21 cellular contexts compared by ENCODE assay signal in genomic region chr7:3172768-3173280, GRCh38.
DNase-seq lines count a peak whose midpoint lies in the region; ATAC-seq, FAIRE-seq and TF ChIP-seq lines count a peak whose summit lies in the region.
"Had no signal": no experiment of that assay in that cellular context is flagged by ENCODE, and none has a peak within 500 bp of the region (broad histone marks: within the 10 kb centered on the region; RNA-seq: fewer than 3 reads in every experiment).

No MANE protein-coding gene starts in this region.

- H3K36me3 ChIP-seq in HepG2 (replicated peaks in 1 of 2; ENCODE audit: control insufficient read depth in 1 of 2, insufficient read depth in 2 of 2, low read length in 2 of 2) (no peaks in the 10 kb centered on the region), right lobe of liver (no peaks in the 10 kb centered on the region), lower lobe of right lung (no peaks in the 10 kb centered on the region)

- no peak overlapping the region for H3K9ac ChIP-seq in HepG2 (ENCODE audit: insufficient read depth, low read depth, low read length)
- H3K9ac ChIP-seq: GM23248 had no signal

- ATAC-seq in HepG2 = peak; percentile 38; the same call in 1 of the 3 replicates
- ATAC-seq in right lobe of liver = no peak
- ATAC-seq in WTC11 = no peak
- no peak for ATAC-seq in lower lobe of right lung
- no peak for ATAC-seq in HG02571 (IDR thresholded peaks at IDR 0.05; ENCODE audit: unreplicated experiment)
- ATAC-seq: GM12878, HCT116 had no signal

- FAIRE-seq in HepG2 (lab: Jason Lieb, UNC) (no peak), urothelium cell line (lab: Jason Lieb, UNC) (peak; percentile 90)
- FAIRE-seq: GM12878, GM19239 had no signal

- no peaks in the 10 kb centered on the region for H3K27me3 ChIP-seq in HepG2 (ENCODE audit: control insufficient read depth in 1 of 2, insufficient read depth in 2 of 2, low read length in 2 of 2)
- H3K27me3 ChIP-seq in right lobe of liver = no peaks in the 10 kb centered on the region
- H3K27me3 ChIP-seq in lower lobe of right lung (ENCODE audit: low read depth) = peaks cover 21% of the 10 kb centered on the region

- TF ChIP-seq RAD21 in HepG2 (CRISPR knock-in tag; IDR thresholded peaks at IDR 0.05) = no peak

- H3K36me3 Mint-ChIP-seq in WTC11 = peaks cover 12% of the 10 kb centered on the region
- H3K36me3 Mint-ChIP-seq: CD4-positive, alpha-beta memory T cell had no signal

- no peaks in the 10 kb centered on the region; the same call in 1 of the 2 replicates for H3K27me3 Mint-ChIP-seq in WTC11 (ENCODE audit: low read depth)

- H3K9me3 ChIP-seq in HepG2 (ENCODE audit: low read length) (no peaks in the 10 kb centered on the region), right lobe of liver (no peaks in the 10 kb centered on the region), lower lobe of right lung (no peaks in the 10 kb centered on the region)

- DNase-seq in HepG2 (ENCODE audit: low spot score) = peak; percentile 74
- DNase-seq in right lobe of liver = no peak
- no peak for DNase-seq in WTC11 (ENCODE audit: low spot score)
- peak; percentile 25 for DNase-seq in lower lobe of right lung
- DNase-seq in urothelium cell line (ENCODE audit: low spot score) = no peak
- no peak for DNase-seq in NCI-H526 (lab: John Stamatoyannopoulos, UW)
- DNase-seq in middle frontal gyrus (ENCODE audit: extremely low spot score, low spot score) = no peak
- DNase-seq: C1 segment of cervical spinal cord; Calu3; CD4-positive, alpha-beta memory T cell; COR-L47; DMS79; EL; GDM1; GM23248; H9; HFFc6 had no signal

- BruUV-seq in HepG2 (replicated peaks; lab: Mats Ljungman, UMichigan) = no TSS peak

- 12% methylated on average over 7 of the region's 7 CpGs for WGBS in HepG2 (ENCODE audit: low lambda C conversion rate)
- WGBS in right lobe of liver (ENCODE audit: insufficient coverage, low coverage, low lambda C conversion rate, missing lambda C conversion rate) = 41% methylated on average over 5 of the region's 7 CpGs

- TF ChIP-seq POLR2A in HepG2 (IDR thresholded peaks at IDR 0.05; ENCODE audit: insufficient read depth in 1 of 2, low read depth in 2 of 2, low read length in 2 of 2) (no peak), right lobe of liver (IDR thresholded peaks at IDR 0.05) (no peak)

- CTCF ChIA-PET in HepG2 (lab: Yijun Ruan, JAX; ENCODE audit: low intra/inter-chr PET ratio, low total read pairs) (no interaction called here), WTC11 (lab: Charles Lee) (interaction anchor here (0.6 to 1.7 kb wide), 3 partner anchors 10 to 227 kb away, joined by 4 read pairs; no protein-coding TSS in a partner anchor)

- H3K79me2 ChIP-seq in HepG2 (ENCODE audit: insufficient read depth, low read length) = no peaks in the 10 kb centered on the region

- POLR2A ChIA-PET in HepG2 (lab: Yijun Ruan, JAX) = no interaction called here
- POLR2A ChIA-PET in WTC11 (lab: Charles Lee) = no interaction called here

- no peak overlapping the region for H3K4me3 Mint-ChIP-seq in WTC11
- H3K4me3 Mint-ChIP-seq: CD4-positive, alpha-beta memory T cell; H9; HFFc6 had no signal

- no peak for TF ChIP-seq CTCF in HepG2 (CRISPR knock-in tag; IDR thresholded peaks at IDR 0.05)
- no peak for TF ChIP-seq CTCF in right lobe of liver (IDR thresholded peaks at IDR 0.05)
- TF ChIP-seq CTCF in WTC11 (IDR thresholded peaks at IDR 0.05) = no peak
- no peak for TF ChIP-seq CTCF in lower lobe of right lung (IDR thresholded peaks at IDR 0.05)

- H3K4me3 ChIP-seq in HepG2 (replicated peaks in 1 of 3; ENCODE audit: insufficient read depth in 1 of 3, low read depth in 2 of 3, low read length in 3 of 3) (no peak overlapping the region), right lobe of liver (no peak overlapping the region), lower lobe of right lung (no peak overlapping the region)
- H3K4me3 ChIP-seq: GM12878, GM23248 had no signal

- intact Hi-C loops in HepG2 (cut with micrococcal nuclease; ENCODE audit: unreplicated experiment) (no loop called here), right lobe of liver (cut with DNase I) (no loop called here), lower lobe of right lung (cut with DNase I) (no loop called here)

- H3K9me3 Mint-ChIP-seq in WTC11 = peaks cover 25% of the 10 kb centered on the region

- H3K4me1 Mint-ChIP-seq in WTC11 = peaks cover 29% of the 10 kb centered on the region
- H3K4me1 Mint-ChIP-seq: CD4-positive, alpha-beta memory T cell had no signal

- TF ChIP-seq EP300 in HepG2 (IDR thresholded peaks at IDR 0.05; ENCODE audit: low read depth in 2 of 2, low read length in 2 of 2) (no peak), HepG2 (CRISPR knock-in tag; IDR thresholded peaks at IDR 0.05; ENCODE audit: borderline replicate concordance) (no peak)

- peaks cover 48% of the 10 kb centered on the region for H3K4me1 ChIP-seq in HepG2 (ENCODE audit: insufficient read depth, low read length)
- H3K4me1 ChIP-seq in right lobe of liver = no peaks in the 10 kb centered on the region
- no peaks in the 10 kb centered on the region for H3K4me1 ChIP-seq in lower lobe of right lung

- in situ Hi-C loops in HepG2 (cut with HindIII; ENCODE audit: extremely low pct_ligation_motif_present, low pct_unique_long_range_greater_than_20kb) = no loop called here

- peak overlapping the region; percentile 11; the same call in 1 of the 2 replicates for H3K4me2 ChIP-seq in HepG2 (ENCODE audit: low read depth, low read length)

- no peaks in the 10 kb centered on the region for H4K20me1 ChIP-seq in HepG2 (ENCODE audit: insufficient read depth, low read length)

- H3K27ac Mint-ChIP-seq in WTC11 = peak overlapping the region; percentile 28
- H3K27ac Mint-ChIP-seq: HFFc6 had no signal

- H3K27ac ChIP-seq in HepG2 (ENCODE audit: extremely low read length, insufficient read depth, low read length) (no peak overlapping the region), right lobe of liver (no peak overlapping the region), lower lobe of right lung (no peak overlapping the region)
- H3K27ac ChIP-seq: GM23248 had no signal

- no peak overlapping the region for H2AFZ ChIP-seq in HepG2 (ENCODE audit: low read length)
- H2AFZ ChIP-seq: GM23248 had no signal

TF ChIP-seq in HepG2, 621 proteins besides CTCF, POLR2A, EP300 and RAD21 (continues in another document):
- TF ChIP-seq ZFP82 (CRISPR knock-in tag; IDR thresholded peaks at IDR 0.05; ENCODE audit: borderline replicate concordance) (no peak), SMARCE1 (IDR thresholded peaks at IDR 0.05; ENCODE audit: borderline replicate concordance) (no peak), FOSL2 (CRISPR knock-in tag; IDR thresholded peaks at IDR 0.05) (peak; percentile 23; the same call in 1 of the 2 replicates), ZNF768 (CRISPR knock-in tag; IDR thresholded peaks at IDR 0.05) (no peak), FOXA3 (CRISPR knock-in tag; IDR thresholded peaks at IDR 0.05) (peak; percentile 61), ZNF44 (CRISPR knock-in tag; IDR thresholded peaks at IDR 0.05) (no peak)

TF ChIP-seq in WTC11, 78 proteins besides CTCF, POLR2A, EP300 and RAD21:
- TF ChIP-seq ZNF121 (CRISPR knock-in tag; IDR thresholded peaks at IDR 0.05) = no peak
- no peak for TF ChIP-seq MYBL2 (CRISPR knock-in tag; IDR thresholded peaks at IDR 0.05)
- TF ChIP-seq, protein P1, sequence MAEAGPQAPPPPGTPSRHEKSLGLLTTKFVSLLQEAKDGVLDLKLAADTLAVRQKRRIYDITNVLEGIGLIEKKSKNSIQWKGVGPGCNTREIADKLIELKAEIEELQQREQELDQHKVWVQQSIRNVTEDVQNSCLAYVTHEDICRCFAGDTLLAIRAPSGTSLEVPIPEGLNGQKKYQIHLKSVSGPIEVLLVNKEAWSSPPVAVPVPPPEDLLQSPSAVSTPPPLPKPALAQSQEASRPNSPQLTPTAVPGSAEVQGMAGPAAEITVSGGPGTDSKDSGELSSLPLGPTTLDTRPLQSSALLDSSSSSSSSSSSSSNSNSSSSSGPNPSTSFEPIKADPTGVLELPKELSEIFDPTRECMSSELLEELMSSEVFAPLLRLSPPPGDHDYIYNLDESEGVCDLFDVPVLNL (CRISPR knock-in tag; IDR thresholded peaks at IDR 0.05; ENCODE audit: borderline replicate concordance, low read depth) = no peak
- TF ChIP-seq ZSCAN18 (CRISPR knock-in tag; IDR thresholded peaks at IDR 0.05) = no peak
- TF ChIP-seq, protein P2, sequence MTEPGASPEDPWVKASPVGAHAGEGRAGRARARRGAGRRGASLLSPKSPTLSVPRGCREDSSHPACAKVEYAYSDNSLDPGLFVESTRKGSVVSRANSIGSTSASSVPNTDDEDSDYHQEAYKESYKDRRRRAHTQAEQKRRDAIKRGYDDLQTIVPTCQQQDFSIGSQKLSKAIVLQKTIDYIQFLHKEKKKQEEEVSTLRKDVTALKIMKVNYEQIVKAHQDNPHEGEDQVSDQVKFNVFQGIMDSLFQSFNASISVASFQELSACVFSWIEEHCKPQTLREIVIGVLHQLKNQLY (CRISPR knock-in tag; IDR thresholded peaks at IDR 0.05) = no peak
- no peak for TF ChIP-seq FOXJ3 (CRISPR knock-in tag; IDR thresholded peaks at IDR 0.05; ENCODE audit: borderline replicate concordance)
- TF ChIP-seq ZNF263 (CRISPR knock-in tag; IDR thresholded peaks at IDR 0.05; ENCODE audit: low read depth) = no peak
- TF ChIP-seq MXD4 (CRISPR knock-in tag; IDR thresholded peaks at IDR 0.05; ENCODE audit: borderline replicate concordance) = no peak
- TF ChIP-seq JUN (CRISPR knock-in tag; IDR thresholded peaks at IDR 0.05) = no peak
- TF ChIP-seq CDX4 (CRISPR knock-in tag; IDR thresholded peaks at IDR 0.05; ENCODE audit: borderline replicate concordance) = no peak
- no peak for TF ChIP-seq GRHL2 (CRISPR knock-in tag; IDR thresholded peaks at IDR 0.05; ENCODE audit: insufficient replicate concordance, severe bottlenecking)
- TF ChIP-seq NR2C2 (CRISPR knock-in tag; IDR thresholded peaks at IDR 0.05) = no peak
- TF ChIP-seq KAT7 (CRISPR knock-in tag; IDR thresholded peaks at IDR 0.05; ENCODE audit: borderline replicate concordance) = no peak
TF ChIP-seq in WTC11: peak in this region for 0.

Comparison
In these comparisons a context has a peak if more than half of its experiments do, and no peak if none do; other contexts are left out.
1. DNase-seq: peak in HepG2 (single experiment) and lower lobe of right lung (single experiment); none in right lobe of liver (0 of 3), WTC11 (single experiment), urothelium cell line (single experiment), NCI-H526 (0 of 2) and middle frontal gyrus (single experiment).